Comparison of ENCODE assay signal across 8 cellular contexts in genomic region chr20:62358728-62359490, GRCh38. TPM values are rescaled to one million over a fixed set of nuclear protein-coding genes. Genes with fewer than 3 reads are reported as not detected.
DNase-seq lines count a peak whose midpoint lies in the region; ATAC-seq and TF ChIP-seq lines count a peak whose summit lies in the region.
"Had no signal": no experiment of that assay in that cellular context is flagged by ENCODE, and none has a peak within 500 bp of the region (broad histone marks: within the 10 kb centered on the region; RNA-seq: fewer than 3 reads in every experiment).

No MANE protein-coding gene starts in this region.

- ATAC-seq in heart right ventricle (peak in 1 of 8 donors; percentile 0), Right ventricle myocardium superior (ENCODE audit: poor library complexity) (no peak)
- ATAC-seq in stimulated activated effector memory CD8-positive, alpha-beta T cell treated with anti-CD3 and anti-CD28 coated beads, Interleukin-12 subunit alpha, Interleukin-12 subunit beta, amount 100 ng/mL, for 72 hours: no peak

- TF ChIP-seq CTCF in heart right ventricle (IDR thresholded peaks at IDR 0.05): no peak
- TF ChIP-seq CTCF in liver (IDR thresholded peaks at IDR 0.05; ENCODE audit: low read depth, low read length, missing input control): no peak
- no peak for TF ChIP-seq CTCF in vagina (IDR thresholded peaks at IDR 0.05)

- peak overlapping the region; percentile 77 to 98 (median 93) for H3K27ac ChIP-seq in heart right ventricle
- peak overlapping the region; percentile 82 to 86 for H3K27ac ChIP-seq in liver (ENCODE audit: low read depth in 1 of 2, low read length in 2 of 2)
- peak overlapping the region; percentile 79 for H3K27ac ChIP-seq in vagina

- no peaks in the 10 kb centered on the region for H3K36me3 Mint-ChIP-seq in stimulated activated effector memory CD8-positive, alpha-beta T cell treated with anti-CD3 and anti-CD28 coated beads, Interleukin-12 subunit alpha, Interleukin-12 subunit beta, amount 100 ng/mL, for 72 hours

- no peak for TF ChIP-seq POLR2A in vagina (IDR thresholded peaks at IDR 0.05)

- H3K9ac ChIP-seq in liver (ENCODE audit: low read depth in 1 of 2, low read length in 2 of 2): no peak overlapping the region

- H3K4me3 ChIP-seq in heart right ventricle (peak overlapping the region in 6 of 10 donors; percentile 18 to 44 (median 42)), liver (ENCODE audit: low read depth in 1 of 3, low read length in 3 of 3) (no peak overlapping the region), vagina (no peak overlapping the region)

- H3K36me3 ChIP-seq in heart right ventricle (peaks cover 0 to 9% (median 0%) of the 10 kb centered on the region in 9 donors), liver (ENCODE audit: control insufficient read depth in 4 of 4, insufficient read depth in 3 of 4, low read depth in 1 of 4, low read length in 3 of 4) (peaks cover 0 to 2% (median 0%) of the 10 kb centered on the region in 4 donors), vagina (no peaks in the 10 kb centered on the region)

- H3K4me1 ChIP-seq in heart right ventricle (peaks cover 81 to 97% (median 91%) of the 10 kb centered on the region in 9 donors), liver (ENCODE audit: control insufficient read depth in 4 of 4, insufficient read depth in 4 of 4, low read length in 3 of 4) (peaks cover 55 to 84% (median 69%) of the 10 kb centered on the region in 4 donors), vagina (peaks cover 95% of the 10 kb centered on the region)

- H3K4me3 Mint-ChIP-seq in stimulated activated effector memory CD8-positive, alpha-beta T cell treated with anti-CD3 and anti-CD28 coated beads, Interleukin-12 subunit alpha, Interleukin-12 subunit beta, amount 100 ng/mL, for 72 hours: no peak overlapping the region
- H3K4me3 Mint-ChIP-seq: activated B cell treated with CpG ODN at 0.5 μM for 24 hours had no signal

- H3K9me3 ChIP-seq in heart right ventricle (no peaks in the 10 kb centered on the region), liver (ENCODE audit: control insufficient read depth in 4 of 4, low read length in 3 of 4) (no peaks in the 10 kb centered on the region), vagina (no peaks in the 10 kb centered on the region)

- H3K27ac Mint-ChIP-seq in stimulated activated effector memory CD8-positive, alpha-beta T cell treated with anti-CD3 and anti-CD28 coated beads, Interleukin-12 subunit alpha, Interleukin-12 subunit beta, amount 100 ng/mL, for 72 hours: no peak overlapping the region
- H3K27ac Mint-ChIP-seq: activated B cell treated with CpG ODN at 0.5 μM for 24 hours had no signal

- TF ChIP-seq RAD21 in liver (IDR thresholded peaks at IDR 0.05): no peak

- H3K9me3 Mint-ChIP-seq in stimulated activated effector memory CD8-positive, alpha-beta T cell treated with anti-CD3 and anti-CD28 coated beads, Interleukin-12 subunit alpha, Interleukin-12 subunit beta, amount 100 ng/mL, for 72 hours: no peaks in the 10 kb centered on the region
- H3K9me3 Mint-ChIP-seq: activated B cell treated with CpG ODN at 0.5 μM for 24 hours had no signal

- intact Hi-C loops in heart right ventricle (cut with DNase I) (no loop called here), Right ventricle myocardium superior (cut with DNase I) (no loop called here), vagina (cut with DNase I) (no loop called here)

- no peaks in the 10 kb centered on the region for H3K4me1 Mint-ChIP-seq in stimulated activated effector memory CD8-positive, alpha-beta T cell treated with anti-CD3 and anti-CD28 coated beads, Interleukin-12 subunit alpha, Interleukin-12 subunit beta, amount 100 ng/mL, for 72 hours
- H3K4me1 Mint-ChIP-seq: activated B cell treated with CpG ODN at 0.5 μM for 24 hours had no signal

- WGBS in heart right ventricle, 2 donors: 56 to 59% methylated on average over 18 of the region's 18 CpGs
- 78% methylated on average over 18 of the region's 18 CpGs for WGBS in liver

- peak in 1 of 2 donors; percentile 27 for DNase-seq in heart right ventricle
- DNase-seq in Right ventricle myocardium superior: no peak
- no peak for DNase-seq in vagina (ENCODE audit: extremely low spot score in 2 of 2)
- no peak for DNase-seq in germinal center (ENCODE audit: low spot score)
- no peak for DNase-seq in stimulated activated effector memory CD8-positive, alpha-beta T cell treated with anti-CD3 and anti-CD28 coated beads, Interleukin-12 subunit alpha, Interleukin-12 subunit beta, amount 100 ng/mL, for 72 hours (ENCODE audit: low spot score in 2 of 2)
- DNase-seq: activated B cell treated with CpG ODN at 0.5 μM for 24 hours, NCI-H1417 treated with DMSO at 0.1 percent for 48 hours had no signal

- H3K27me3 ChIP-seq in heart right ventricle (peaks cover 0 to 12% (median 0%) of the 10 kb centered on the region in 7 donors), liver (ENCODE audit: control insufficient read depth in 4 of 4, insufficient read depth in 4 of 4, low read length in 3 of 4) (no peaks in the 10 kb centered on the region), vagina (no peaks in the 10 kb centered on the region)

TF ChIP-seq in liver, 16 proteins besides CTCF, POLR2A, EP300 and RAD21:
- TF ChIP-seq ZBTB33 (IDR thresholded peaks at IDR 0.05): no peak
- TF ChIP-seq HNF4G (IDR thresholded peaks at IDR 0.05): no peak

RNA-seq across cellular contexts. Expression of gene LAMA5, which starts 8.2 kb away (rescaled TPM):
- 100 to 1,000 TPM in 1 of 10 donors, 10 to 100 TPM in 9; 53.9 to 146 (median 67.2) TPM for total RNA-seq in heart right ventricle
- 100 to 1,000 TPM; 103 to 358 TPM for polyA plus RNA-seq in heart right ventricle
- total RNA-seq in Right ventricle myocardium superior: 79.6 TPM
- 10 to 100 TPM in 1 of 2 donors, 1 to 10 TPM in 1; 3.6 to 40.2 TPM for total RNA-seq in liver
- polyA plus RNA-seq in liver: 10 to 100 TPM; 13.4 to 13.9 TPM
- 150 TPM for total RNA-seq in vagina

RNA-seq across cellular contexts. Expression of gene RPS21, which starts 28.0 kb away (rescaled TPM):
- total RNA-seq in heart right ventricle (100 to 1,000 TPM; 512 to 811 (median 576) TPM), Right ventricle myocardium superior (732 TPM), liver (100 to 1,000 TPM; 378 to 499 TPM), vagina (1,935 TPM)
- polyA plus RNA-seq in heart right ventricle (1,000 to 10,000 TPM; 1,609 to 4,111 TPM), liver (1,000 to 10,000 TPM in 1 of 2 donors, 100 to 1,000 TPM in 1; 278 to 1,588 TPM)

RNA-seq across cellular contexts. Expression of gene CABLES2, which starts 48.2 kb away (rescaled TPM):
- total RNA-seq in heart right ventricle (10 to 100 TPM in 2 of 10 donors, 1 to 10 TPM in 8; 5.6 to 11.9 (median 8.0) TPM), Right ventricle myocardium superior (15.0 TPM), liver (1 to 10 TPM; 2.0 to 3.2 TPM), vagina (1.5 TPM)
- polyA plus RNA-seq in heart right ventricle (1 to 10 TPM; 2.9 to 6.9 TPM), liver (1 to 10 TPM in 1 of 2 donors, under 1 TPM in 1; 0.92 to 2.0 TPM)

RNA-seq across cellular contexts. Expression of gene ADRM1, which starts 56.1 kb away (rescaled TPM):
- total RNA-seq in heart right ventricle (10 to 100 TPM; 67.7 to 97.0 (median 73.2) TPM), Right ventricle myocardium superior (68.5 TPM), liver (10 to 100 TPM; 45.3 to 70.9 TPM), vagina (110 TPM)
- polyA plus RNA-seq in heart right ventricle (100 to 1,000 TPM in 1 of 2 donors, 10 to 100 TPM in 1; 81.9 to 192 TPM), liver (10 to 100 TPM; 83.8 to 91.0 TPM)

Comparison
In these comparisons a context has a peak if more than half of its experiments do, and no peak if none do; other contexts are left out.
1. H3K4me3 ChIP-seq: peak in heart right ventricle (6 of 10); none in liver (0 of 3) and vagina (0 of 2).
2. Peak in every context shown above with its lines, with median percentiles within 50 percentile points of each other: H3K27ac ChIP-seq.